In the genomic region with DNA sequence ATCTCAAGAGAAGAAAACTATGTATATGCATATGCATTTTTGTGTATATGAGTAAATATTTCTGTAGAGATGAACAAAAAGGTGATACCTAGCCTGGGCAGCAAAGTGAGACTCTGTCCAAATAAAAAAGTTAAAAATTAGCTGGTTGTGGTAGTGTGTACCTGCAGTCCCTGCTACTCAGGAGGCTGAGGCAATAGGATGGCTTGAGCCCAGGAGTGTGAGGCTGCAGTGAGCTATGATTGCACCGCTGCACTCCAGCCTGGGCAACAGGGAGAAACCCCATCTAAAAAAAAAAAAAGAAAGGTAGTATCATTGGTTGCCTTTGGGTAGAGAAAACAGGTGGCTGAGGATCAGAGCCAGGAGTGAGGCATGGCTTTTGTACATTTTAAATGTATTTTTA, we compare ENCODE assay signal across 16 cellular contexts. TPM values are rescaled to one million over a fixed set of nuclear protein-coding genes. Genes with fewer than 3 reads are reported as not detected.
DNase-seq lines count a peak whose midpoint lies in the region; ATAC-seq, FAIRE-seq and TF ChIP-seq lines count a peak whose summit lies in the region.
"Had no signal": no experiment of that assay in that cellular context is flagged by ENCODE, and none has a peak within 500 bp of the region (broad histone marks: within the 10 kb centered on the region; RNA-seq: fewer than 3 reads in every experiment).

No MANE protein-coding gene starts in this region.

- no peak for FAIRE-seq in A549 (lab: Jason Lieb, UNC)
- FAIRE-seq in keratinocyte (lab: Jason Lieb, UNC): no peak
- no peak for FAIRE-seq in GM12891 (lab: Jason Lieb, UNC)
- FAIRE-seq: A204.1 had no signal

- ATAC-seq in A549 (peak in 1 of 2 experiments; percentile 4; a peak in 1 of 6 replicates), PC-3 (no peak), GM18909 (IDR thresholded peaks at IDR 0.05; ENCODE audit: poor library complexity, unreplicated experiment) (no peak), HG03342 (IDR thresholded peaks at IDR 0.05; ENCODE audit: unreplicated experiment) (no peak)

- H3K27me3 ChIP-seq in PC-3 (ENCODE audit: low read length) (no peaks in the 10 kb centered on the region), keratinocyte (ENCODE audit: control insufficient read depth, extremely low read depth, insufficient read depth, low read length) (no peaks in the 10 kb centered on the region)

- H3K9ac ChIP-seq in PC-3 (ENCODE audit: low read length): no peak overlapping the region
- H3K9ac ChIP-seq in keratinocyte (ENCODE audit: control insufficient read depth, extremely low read depth, insufficient read depth, low read length): peak overlapping the region; percentile 7

- no TSS peak for BruUV-seq in PC-3 (replicated peaks; lab: Mats Ljungman, UMichigan)

- POLR2A ChIA-PET in A549 (lab: Yijun Ruan, JAX) (interaction anchor here (1.5 to 1.6 kb wide), 2 partner anchors 67 to 70 kb away, joined by 10 to 16 read pairs; partner anchors contain the start of gene GCLC), PC-3 (lab: Charles Lee; ENCODE audit: unreplicated experiment) (no interaction called here)

- no peak overlapping the region for H2AFZ ChIP-seq in PC-3 (ENCODE audit: low read length)
- no peak overlapping the region for H2AFZ ChIP-seq in keratinocyte (ENCODE audit: control insufficient read depth, low read length)

- H3K4me1 ChIP-seq in A549: peaks cover 68% of the 10 kb centered on the region
- peaks cover 63% of the 10 kb centered on the region for H3K4me1 ChIP-seq in PC-3 (ENCODE audit: insufficient read depth, low read length)
- peaks cover 49% of the 10 kb centered on the region for H3K4me1 ChIP-seq in keratinocyte (ENCODE audit: control insufficient read depth, extremely low read depth, insufficient read depth, low read length)

- peaks cover 10% of the 10 kb centered on the region for H3F3A ChIP-seq in PC-3 (ENCODE audit: low read length, unreplicated experiment)

- dilution Hi-C loops in keratinocyte (cut with MboI; ENCODE audit: extremely low pct_ligation_motif_present, low sequenced_read_pairs): no loop called here

- no peak for TF ChIP-seq EP300 in A549 (IDR thresholded peaks at IDR 0.05)

- H4K20me1 ChIP-seq in PC-3 (ENCODE audit: low read length) (no peaks in the 10 kb centered on the region), keratinocyte (ENCODE audit: control insufficient read depth, extremely low read depth, insufficient read depth, low read length) (no peaks in the 10 kb centered on the region)

- H3K9me2 ChIP-seq in PC-3 (replicated peaks; ENCODE audit: low read length): no peaks in the 10 kb centered on the region

- H3K9me3 ChIP-seq in A549 (peaks cover 5% of the 10 kb centered on the region; the same call in 1 of the 3 replicates), PC-3 (ENCODE audit: low read length) (no peaks in the 10 kb centered on the region), keratinocyte (ENCODE audit: control insufficient read depth, low read depth, low read length) (no peaks in the 10 kb centered on the region)

- 4% methylated on average over 1 of the region's 1 CpG for WGBS in A549 (ENCODE audit: missing lambda C conversion rate)

- H3K9me1 ChIP-seq in keratinocyte (ENCODE audit: control insufficient read depth, extremely low read depth, insufficient read depth, low read length): no peaks in the 10 kb centered on the region

- no peak for TF ChIP-seq POLR2A in A549 (IDR thresholded peaks at IDR 0.05; ENCODE audit: low read length)
- TF ChIP-seq POLR2A in GM12891 (IDR thresholded peaks at IDR 0.05; ENCODE audit: low read depth, low read length): no peak

- TF ChIP-seq CTCF in A549 (IDR thresholded peaks at IDR 0.05): no peak
- TF ChIP-seq CTCF in PC-3 (conservative IDR thresholded peaks at IDR 0.05; ENCODE audit: low read depth, low read length): no peak
- TF ChIP-seq CTCF in keratinocyte (optimal IDR thresholded peaks at IDR 0.05 in 1 of 3, IDR thresholded peaks at IDR 0.05 in 1 of 3, conservative IDR thresholded peaks at IDR 0.05 in 1 of 3; ENCODE audit: extremely low read depth in 1 of 3, insufficient read depth in 2 of 3, low read length in 3 of 3): no peak

- TF ChIP-seq RAD21 in A549 (conservative IDR thresholded peaks at IDR 0.05 in 1 of 2, IDR thresholded peaks at IDR 0.05 in 1 of 2): no peak

- H3K4me2 ChIP-seq in A549 (peak overlapping the region; percentile 95), PC-3 (ENCODE audit: low read length) (peak overlapping the region; percentile 24), keratinocyte (ENCODE audit: control insufficient read depth, extremely low read depth, insufficient read depth, low read depth, low read length) (no peak overlapping the region)

- no peaks in the 10 kb centered on the region for H3K36me3 ChIP-seq in PC-3 (ENCODE audit: low read depth, low read length)
- H3K36me3 ChIP-seq in keratinocyte (ENCODE audit: control insufficient read depth in 2 of 2, extremely low read depth in 1 of 2, insufficient read depth in 2 of 2, low read length in 2 of 2): no peaks in the 10 kb centered on the region

- H3K79me2 ChIP-seq in PC-3 (ENCODE audit: low read length) (no peaks in the 10 kb centered on the region), keratinocyte (ENCODE audit: control insufficient read depth, insufficient read depth, low read length) (no peaks in the 10 kb centered on the region)

- CTCF ChIA-PET in A549 (lab: Yijun Ruan, JAX) (interaction anchor here (2.1 kb wide), 1 partner anchor 37 kb away, joined by 7 read pairs; no protein-coding TSS in a partner anchor), PC-3 (lab: Charles Lee) (no interaction called here)

- DNase-seq in A549 (ENCODE audit: low read depth in 1 of 2, low spot score in 1 of 2): peak in 1 of 2 experiments; percentile 62
- DNase-seq in PC-3: no peak
- no peak for DNase-seq in keratinocyte (ENCODE audit: low read depth, low spot score)
- DNase-seq in renal cortical epithelial cell (ENCODE audit: low read depth): peak; percentile 80
- DNase-seq in GM12891 (ENCODE audit: insufficient read length, low spot score): no peak
- DNase-seq in substantia nigra (lab: John Stamatoyannopoulos, UW): no peak
- DNase-seq: CD4-positive, alpha-beta memory T cell; H9; NCI-H1417 treated with DMSO at 0.1 percent for 48 hours; NCI-H2029; NCI-H510A had no signal

- H3K27ac ChIP-seq in A549 (peak overlapping the region; percentile 94 to 95), PC-3 (ENCODE audit: low read length) (peak overlapping the region; percentile 93), keratinocyte (ENCODE audit: control insufficient read depth, insufficient read depth, low read length) (peak overlapping the region; percentile 99), substantia nigra (ENCODE audit: low read depth, low read length, poor library complexity, severe bottlenecking) (no peak overlapping the region)

- H3K4me3 ChIP-seq in A549 (no peak overlapping the region; the same call in 2 of the 3 replicates), PC-3 (ENCODE audit: low read length) (no peak overlapping the region), keratinocyte (ENCODE audit: control insufficient read depth in 2 of 3, extremely low read depth in 1 of 3, insufficient read depth in 2 of 3, low read depth in 1 of 3, low read length in 3 of 3) (no peak overlapping the region)

- intact Hi-C loops in PC-3 (cut with micrococcal nuclease): loop anchor here (1.0 to 2.0 kb wide), 3 partner anchors 14 to 66 kb away; no protein-coding TSS in a partner anchor

TF ChIP-seq in A549, 52 proteins besides CTCF, POLR2A, EP300 and RAD21 (continues in another document):
- TF ChIP-seq CEBPB (IDR thresholded peaks at IDR 0.05): 0 out of 4 replicates have a peak, but pooled peaks of 1 of the 2 experiments have one; percentile 52

TF ChIP-seq in GM12891, 5 proteins besides CTCF, POLR2A, EP300 and RAD21:
- TF ChIP-seq POLR2AphosphoS5 (IDR thresholded peaks at IDR 0.05; ENCODE audit: low read depth, low read length) (no peak), TAF1 (IDR thresholded peaks at IDR 0.05; ENCODE audit: low read depth, low read length) (no peak), PAX5 (IDR thresholded peaks at IDR 0.05; ENCODE audit: insufficient read depth, low read length, severe bottlenecking) (no peak), POU2F2 (IDR thresholded peaks at IDR 0.05; ENCODE audit: low read depth, low read length) (no peak), SPI1 (IDR thresholded peaks at IDR 0.05; ENCODE audit: low read depth, low read length) (no peak)

RNA-seq across cellular contexts. Expression of gene KLHL31, which starts 50.9 kb away (rescaled TPM):
- polyA plus RNA-seq in A549 (2011; rRNA removed) (0.20 and 0.32 TPM in 2 replicates), A549 (2017; fragmentation: RNase III; extraction: RNeasy Plus Mini Kit Qiagen cat#74134 plus additional on column Dnase treatment) (0.16 to 0.31 TPM (median 0.22 TPM) in 3 replicates), keratinocyte (0.08 to 0.76 TPM (median 0.42 TPM) in 3 replicates)
- 0.08 and 0.13 TPM in 2 replicates for polyA plus RNA-seq in A549 (2012; cell fraction: cytosol; rRNA removed)
- polyA plus RNA-seq in A549 (2012; cell fraction: nucleus; rRNA removed): 0.29 and 0.55 TPM in 2 replicates
- 0.17 and 0.34 TPM in 2 replicates for polyA minus RNA-seq in A549 (2011; rRNA and poly(A)+ RNA removed)
- total RNA-seq in PC-3 (2014; rRNA removed) (0.17 and 0.33 TPM in 2 replicates), renal cortical epithelial cell (0.20 TPM in 1 of 2 replicates, not detected in the other)
- 1.1 TPM for polyA plus RNA-seq in keratinocyte (2011; ENCODE audit: low read depth)
- polyA plus RNA-seq in keratinocyte (2011; cell fraction: cytosol; rRNA removed): 0.17 and 0.26 TPM in 2 replicates
- polyA plus RNA-seq in keratinocyte (2011; cell fraction: nucleus; rRNA removed): 3.1 and 3.2 TPM in 2 replicates
- 0.19 and 2.2 TPM in 2 replicates for polyA plus RNA-seq in keratinocyte (2012; ENCODE audit: low replicate concordance)
- 0.99 to 1.1 TPM in 2 of 3 replicates, not detected in the other for polyA minus RNA-seq in keratinocyte
- not detected for polyA minus RNA-seq in keratinocyte (2011; cell fraction: cytosol; rRNA and poly(A)+ RNA removed)
- 1.3 and 3.5 TPM in 2 replicates for polyA minus RNA-seq in keratinocyte (2011; cell fraction: nucleus; rRNA and poly(A)+ RNA removed)
- not detected for polyA plus RNA-seq in GM12891 (2012; ENCODE audit: low read depth, missing spikeins)
- total RNA-seq: LHCN-M2, RPMI7951 had no signal
- polyA plus RNA-seq: CD4-positive, alpha-beta memory T cell had no signal
